ENCODE assay signal across 9 cellular contexts in the genomic region with DNA sequence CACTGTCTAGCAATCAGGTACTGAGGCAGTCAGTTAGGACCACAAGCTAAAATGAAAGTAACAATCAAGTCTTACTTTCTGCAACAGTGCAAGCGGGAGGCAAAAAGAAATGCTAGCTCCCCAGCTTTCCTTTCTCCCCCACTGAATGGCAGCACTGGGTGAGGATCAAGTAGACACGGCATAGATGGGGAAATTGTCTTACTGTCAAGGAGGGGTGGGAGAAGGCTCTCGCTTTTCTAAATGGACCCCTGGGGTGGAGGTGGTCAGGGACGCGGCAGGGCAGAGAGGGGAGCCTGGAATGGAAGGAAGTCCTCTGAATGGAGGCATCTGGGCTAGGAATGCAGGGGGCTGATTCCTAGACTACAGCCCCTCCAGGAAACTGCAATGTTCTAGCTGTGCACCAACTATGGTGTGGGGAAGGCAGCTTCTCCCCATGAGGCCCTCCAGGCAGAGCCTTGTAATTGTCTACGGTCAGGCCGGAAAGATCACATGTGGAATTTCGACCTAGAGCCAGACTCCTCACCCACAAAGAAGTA. TPM values are rescaled to one million over a fixed set of nuclear protein-coding genes. Genes with fewer than 3 reads are reported as not detected.
A peak's percentile ranks its signal among the peaks of the same experiment; 100 is the strongest.
DNase-seq lines count a peak whose midpoint lies in the region; ATAC-seq, FAIRE-seq and TF ChIP-seq lines count a peak whose summit lies in the region.
"Had no signal": no experiment of that assay in that cellular context is flagged by ENCODE, and none has a peak within 500 bp of the region (broad histone marks: within the 10 kb centered on the region; RNA-seq: fewer than 3 reads in every experiment).

No MANE protein-coding gene starts in this region.

- no peaks in the 10 kb centered on the region for H4K20me1 ChIP-seq in Loucy (ENCODE audit: insufficient read depth, low read length, poor library complexity, severe bottlenecking)

- H3K27me3 Mint-ChIP-seq in CD8-positive, alpha-beta T cell (ENCODE audit: low read depth): no peaks in the 10 kb centered on the region
- no peaks in the 10 kb centered on the region for H3K27me3 Mint-ChIP-seq in naive thymus-derived CD4-positive, alpha-beta T cell

- intact Hi-C loops in CD8-positive, alpha-beta T cell (cut with DNase I, micrococcal nuclease): no loop called here
- intact Hi-C loops in dorsolateral prefrontal cortex (cut with DNase I) (no loop called here), pancreas (cut with DNase I) (no loop called here)
- intact Hi-C loops in naive thymus-derived CD4-positive, alpha-beta T cell (cut with micrococcal nuclease): no loop called here

- H3K9me3 ChIP-seq in CD8-positive, alpha-beta T cell (ENCODE audit: low read length): no peaks in the 10 kb centered on the region
- H3K9me3 ChIP-seq in Loucy (ENCODE audit: insufficient read depth, low read depth, low read length) (no peaks in the 10 kb centered on the region), pancreas (no peaks in the 10 kb centered on the region)
- H3K9me3 ChIP-seq in naive thymus-derived CD4-positive, alpha-beta T cell (ENCODE audit: control insufficient read depth in 2 of 3, low read length in 3 of 3): no peaks in the 10 kb centered on the region

- no peak for TF ChIP-seq CTCF in CD8-positive, alpha-beta T cell (IDR thresholded peaks at IDR 0.05)
- TF ChIP-seq CTCF in Loucy (conservative IDR thresholded peaks at IDR 0.05; ENCODE audit: low read length) (no peak), dorsolateral prefrontal cortex (IDR thresholded peaks at IDR 0.05 in 54 of 56, conservative IDR thresholded peaks at IDR 0.05 in 2 of 56; ENCODE audit: low read depth in 1 of 56, partially characterized antibody in 56 of 56) (no peak), pancreas (IDR thresholded peaks at IDR 0.05) (no peak)

- CTCF ChIA-PET in CD8-positive, alpha-beta T cell (lab: Charles Lee): interaction anchor here (1.3 to 1.7 kb wide), 2 partner anchors 323 to 436 kb away, joined by 3 to 9 read pairs; no protein-coding TSS in a partner anchor
- CTCF ChIA-PET in naive thymus-derived CD4-positive, alpha-beta T cell (lab: Charles Lee): no interaction called here

- H3K27ac ChIP-seq in CD8-positive, alpha-beta T cell (ENCODE audit: low read depth, low read length): no peak overlapping the region
- H3K27ac ChIP-seq in dorsolateral prefrontal cortex (peak overlapping the region in 3 of 59 donors; percentile 7 to 16 (median 14)), pancreas (no peak overlapping the region)
- H3K27ac ChIP-seq in naive thymus-derived CD4-positive, alpha-beta T cell (ENCODE audit: low read depth, low read length): no peak overlapping the region

- no peaks in the 10 kb centered on the region for H3K36me3 ChIP-seq in CD8-positive, alpha-beta T cell (ENCODE audit: insufficient read depth, low read length)
- H3K36me3 ChIP-seq in Loucy (ENCODE audit: insufficient read depth, low read length) (no peaks in the 10 kb centered on the region), pancreas (no peaks in the 10 kb centered on the region)
- H3K36me3 ChIP-seq in naive thymus-derived CD4-positive, alpha-beta T cell (ENCODE audit: control insufficient read depth in 2 of 3, insufficient read depth in 3 of 3, low read length in 3 of 3): no peaks in the 10 kb centered on the region

- H3K9me3 Mint-ChIP-seq in CD8-positive, alpha-beta T cell: no peaks in the 10 kb centered on the region
- peaks cover 0 to 12% (median 0%) of the 10 kb centered on the region in 11 donors for H3K9me3 Mint-ChIP-seq in naive thymus-derived CD4-positive, alpha-beta T cell

- H3K27ac Mint-ChIP-seq in CD8-positive, alpha-beta T cell: peak overlapping the region; percentile 45
- H3K27ac Mint-ChIP-seq in naive thymus-derived CD4-positive, alpha-beta T cell: peak overlapping the region in 2 of 9 donors; percentile 47 to 78

- H3K36me3 Mint-ChIP-seq in CD8-positive, alpha-beta T cell: no peaks in the 10 kb centered on the region
- peaks cover 0 to 23% (median 4%) of the 10 kb centered on the region in 5 donors for H3K36me3 Mint-ChIP-seq in naive thymus-derived CD4-positive, alpha-beta T cell

- peaks cover 20% of the 10 kb centered on the region; the same call in 1 of the 2 replicates for H3K79me2 ChIP-seq in Loucy (ENCODE audit: insufficient read depth, low read length)

- no peaks in the 10 kb centered on the region for H3K27me3 ChIP-seq in CD8-positive, alpha-beta T cell (ENCODE audit: insufficient read depth, low read length)
- H3K27me3 ChIP-seq in Loucy (ENCODE audit: insufficient read depth, low read length, poor library complexity, severe bottlenecking) (no peaks in the 10 kb centered on the region), dorsolateral prefrontal cortex (no peaks in the 10 kb centered on the region), pancreas (no peaks in the 10 kb centered on the region)
- H3K27me3 ChIP-seq in naive thymus-derived CD4-positive, alpha-beta T cell (ENCODE audit: control insufficient read depth in 2 of 2, insufficient read depth in 2 of 2, low read length in 2 of 2): no peaks in the 10 kb centered on the region

- no peaks in the 10 kb centered on the region for H3K4me1 ChIP-seq in CD8-positive, alpha-beta T cell (ENCODE audit: insufficient read depth, low read length)
- H3K4me1 ChIP-seq in Loucy (ENCODE audit: insufficient read depth, low read length, poor library complexity, severe bottlenecking): peaks cover 77% of the 10 kb centered on the region
- no peaks in the 10 kb centered on the region for H3K4me1 ChIP-seq in naive thymus-derived CD4-positive, alpha-beta T cell (ENCODE audit: control insufficient read depth in 2 of 2, insufficient read depth in 2 of 2, low read length in 2 of 2)
- H3K4me1 ChIP-seq in pancreas: peaks cover 0 to 3% (median 0%) of the 10 kb centered on the region in 3 donors

- no peaks in the 10 kb centered on the region for H3K9me2 ChIP-seq in Loucy (replicated peaks; ENCODE audit: low read depth, low read length)

- no peak for ATAC-seq in CD8-positive, alpha-beta T cell
- no peak for ATAC-seq in naive thymus-derived CD4-positive, alpha-beta T cell
- no peak for ATAC-seq in pancreas
- no peak for ATAC-seq in GM21528 (IDR thresholded peaks at IDR 0.05; ENCODE audit: low FRiP score, unreplicated experiment)

- DNase-seq in CD8-positive, alpha-beta T cell: no peak
- DNase-seq in dorsolateral prefrontal cortex (no peak), pancreas (no peak), NCI-H1417 treated with DMSO at 0.1 percent for 48 hours (lab: John Stamatoyannopoulos, UW) (no peak), HuH-7.5 (ENCODE audit: low spot score) (no peak)
- no peak for DNase-seq in naive thymus-derived CD4-positive, alpha-beta T cell
- DNase-seq: SHP77 treated with DMSO at 0.1 percent for 48 hours had no signal

- no peak for FAIRE-seq in pancreas (lab: Jason Lieb, UNC)

- H3K4me1 Mint-ChIP-seq in CD8-positive, alpha-beta T cell (ENCODE audit: low read depth): peaks cover 10% of the 10 kb centered on the region
- H3K4me1 Mint-ChIP-seq in naive thymus-derived CD4-positive, alpha-beta T cell: peaks cover 0 to 23% (median 9%) of the 10 kb centered on the region in 7 donors

- H2AFZ ChIP-seq in Loucy (ENCODE audit: low read length): 0 out of 2 replicates have a peak overlapping the region, but pooled peaks have one; percentile 20

- H3K4me3 Mint-ChIP-seq in CD8-positive, alpha-beta T cell: peak overlapping the region; percentile 74
- peak overlapping the region; percentile 50 to 80 (median 68) for H3K4me3 Mint-ChIP-seq in naive thymus-derived CD4-positive, alpha-beta T cell

- POLR2A ChIA-PET in CD8-positive, alpha-beta T cell (lab: Charles Lee): no interaction called here
- POLR2A ChIA-PET in naive thymus-derived CD4-positive, alpha-beta T cell (lab: Charles Lee): interaction anchor here (0.6 kb wide), 1 partner anchor 87 kb away, joined by 5 read pairs; no protein-coding TSS in a partner anchor

- 87% methylated on average over 8 of the region's 8 CpGs for WGBS in pancreas, 2 donors

- no peak overlapping the region for H3K4me3 ChIP-seq in CD8-positive, alpha-beta T cell (ENCODE audit: low read depth, low read length)
- H3K4me3 ChIP-seq in Loucy (ENCODE audit: low read length, poor library complexity, severe bottlenecking): peak overlapping the region; percentile 29
- peak overlapping the region in 55 of 59 donors; percentile 7 to 62 (median 43) for H3K4me3 ChIP-seq in dorsolateral prefrontal cortex
- H3K4me3 ChIP-seq in naive thymus-derived CD4-positive, alpha-beta T cell (ENCODE audit: low read length): no peak overlapping the region
- H3K4me3 ChIP-seq in pancreas: no peak overlapping the region

- peaks cover 8% of the 10 kb centered on the region; the same call in 1 of the 2 replicates for H3F3A ChIP-seq in Loucy (ENCODE audit: low read depth)

- peak overlapping the region; percentile 70 for H3K4me2 ChIP-seq in Loucy (ENCODE audit: low read depth, low read length, poor library complexity, severe bottlenecking)

- peak overlapping the region; percentile 48 for H3K9ac ChIP-seq in Loucy (ENCODE audit: low read depth, low read length, poor library complexity, severe bottlenecking)

RNA-seq across cellular contexts. Expression of gene METTL8, which starts 24.3 kb away (rescaled TPM):
- 1 to 10 TPM; 6.2 to 7.7 TPM for total RNA-seq in CD8-positive, alpha-beta T cell
- total RNA-seq in dorsolateral prefrontal cortex: 10 to 100 TPM; 14.3 to 33.4 (median 21.6) TPM
- total RNA-seq in naive thymus-derived CD4-positive, alpha-beta T cell: 10 to 100 TPM; 11.8 to 21.6 (median 14.8) TPM
- polyA plus RNA-seq in naive thymus-derived CD4-positive, alpha-beta T cell: 10 to 100 TPM; 15.7 to 15.9 TPM
- 1 to 10 TPM; 4.3 to 9.0 (median 6.3) TPM for total RNA-seq in pancreas
- polyA plus RNA-seq in pancreas: 1 to 10 TPM; 2.2 to 2.6 TPM

RNA-seq across cellular contexts. Expression of gene DCAF17, which starts 24.5 kb away (rescaled TPM):
- total RNA-seq in CD8-positive, alpha-beta T cell: 10 to 100 TPM; 12.5 to 12.9 TPM
- 10 to 100 TPM; 15.9 to 42.0 (median 28.0) TPM for total RNA-seq in dorsolateral prefrontal cortex
- 10 to 100 TPM; 19.0 to 40.3 (median 23.7) TPM for total RNA-seq in naive thymus-derived CD4-positive, alpha-beta T cell
- 10 to 100 TPM; 12.7 to 13.6 TPM for polyA plus RNA-seq in naive thymus-derived CD4-positive, alpha-beta T cell
- total RNA-seq in pancreas: 10 to 100 TPM in 1 of 6 donors, 1 to 10 TPM in 5; 4.5 to 10.4 (median 6.9) TPM
- 1 to 10 TPM; 2.9 to 3.7 TPM for polyA plus RNA-seq in pancreas

Comparison
In these comparisons a context has a peak if more than half of its experiments do, and no peak if none do; other contexts are left out.
1. H3K4me3 ChIP-seq: peak in Loucy (single experiment) and dorsolateral prefrontal cortex (55 of 59); none in CD8-positive, alpha-beta T cell (single experiment), naive thymus-derived CD4-positive, alpha-beta T cell (single experiment) and pancreas (0 of 4).